In genomic region chr19:42153606-42154405, GRCh38 we compare ENCODE assay signal across 16 cellular contexts. TPM values are rescaled to one million over a fixed set of nuclear protein-coding genes. Genes with fewer than 3 reads are reported as not detected.
DNase-seq lines count a peak whose midpoint lies in the region; ATAC-seq and TF ChIP-seq lines count a peak whose summit lies in the region.
"Had no signal": no experiment of that assay in that cellular context is flagged by ENCODE, and none has a peak within 500 bp of the region (broad histone marks: within the 10 kb centered on the region; RNA-seq: fewer than 3 reads in every experiment).

No MANE protein-coding gene starts in this region.

- peak overlapping the region; percentile 94 for H3K27ac Mint-ChIP-seq in glutamatergic neuron (ENCODE audit: unreplicated experiment)
- H3K27ac Mint-ChIP-seq: stimulated activated naive CD8-positive, alpha-beta T cell treated with anti-CD3 and anti-CD28 coated beads, Interleukin-15, Interleukin-2, amounts not matched to agents 100 ng/mL and 50 ng/mL, for 24 hours; type B pancreatic cell had no signal

- no peaks in the 10 kb centered on the region; a peak in 1 of 22 replicates for H3K27me3 ChIP-seq in BLaER1 treated with 17β-estradiol and CSF1 and Interleukin-3, amounts not matched to agents 10 nM and 100 nM
- H3K27me3 ChIP-seq in dorsolateral prefrontal cortex: peaks cover 0 to 25% (median 0%) of the 10 kb centered on the region in 45 donors

- H3K9ac ChIP-seq in BLaER1 treated with 17β-estradiol and CSF1 and Interleukin-3, amounts not matched to agents 10 nM and 100 nM: no peak overlapping the region

- intact Hi-C loops in dorsolateral prefrontal cortex (cut with DNase I): no loop called here

- no peaks in the 10 kb centered on the region for H3K36me3 ChIP-seq in BLaER1 treated with 17β-estradiol and CSF1 and Interleukin-3, amounts not matched to agents 10 nM and 100 nM
- H3K36me3 ChIP-seq: spleen had no signal

- peaks cover 0 to 21% (median 0%) of the 10 kb centered on the region in 11 experiments; a peak in 5 of 22 replicates for H4K20me1 ChIP-seq in BLaER1 treated with 17β-estradiol and CSF1 and Interleukin-3, amounts not matched to agents 10 nM and 100 nM

- H3K4me3 Mint-ChIP-seq in glutamatergic neuron (ENCODE audit: unreplicated experiment): peak overlapping the region; percentile 92
- H3K4me3 Mint-ChIP-seq: stimulated activated naive CD8-positive, alpha-beta T cell treated with anti-CD3 and anti-CD28 coated beads, Interleukin-15, Interleukin-2, amounts not matched to agents 100 ng/mL and 50 ng/mL, for 24 hours; type B pancreatic cell had no signal

- H3K4me1 ChIP-seq in BLaER1 treated with 17β-estradiol and CSF1 and Interleukin-3, amounts not matched to agents 10 nM and 100 nM: peaks cover 19 to 26% (median 21%) of the 10 kb centered on the region in 10 experiments

- no peak overlapping the region for H3K27ac ChIP-seq in BLaER1 treated with 17β-estradiol and CSF1 and Interleukin-3, amounts not matched to agents 10 nM and 100 nM
- H3K27ac ChIP-seq in dorsolateral prefrontal cortex: no peak overlapping the region
- H3K27ac ChIP-seq: foreskin keratinocyte, PC-9 had no signal

- H3K4me2 ChIP-seq in BLaER1 treated with 17β-estradiol and CSF1 and Interleukin-3, amounts not matched to agents 10 nM and 100 nM: peak overlapping the region; percentile 69 to 84 (median 78); a peak in 18 of 22 replicates
- H3K4me2 ChIP-seq: PC-9 had no signal

- no peaks in the 10 kb centered on the region for H3K9me3 ChIP-seq in BLaER1 treated with 17β-estradiol and CSF1 and Interleukin-3, amounts not matched to agents 10 nM and 100 nM (replicated peaks in 1 of 11)
- H3K9me3 ChIP-seq: mucosa of descending colon, spleen had no signal

- POLR2A ChIA-PET in HEK293T (lab: Yijun Ruan, JAX): interaction anchor here (0.7 kb wide), 1 partner anchor 9 kb away, joined by 3 read pairs; no protein-coding TSS in a partner anchor

- CTCF ChIA-PET in HEK293T (lab: Yijun Ruan, JAX): no interaction called here

- peak; percentile 15 for DNase-seq in COLO668 (lab: John Stamatoyannopoulos, UW; ENCODE audit: unreplicated experiment)
- peak; percentile 25 for DNase-seq in NCI-H69 (lab: John Stamatoyannopoulos, UW)
- DNase-seq in glutamatergic neuron: no peak
- no peak for DNase-seq in HEK293T (ENCODE audit: extremely low spot score)
- DNase-seq in dorsolateral prefrontal cortex: no peak
- DNase-seq: activated naive CD4-positive, alpha-beta T cell treated with Interleukin-2 at 50 U/mL for 16 hours; foreskin keratinocyte; left cardiac atrium; mucosa of descending colon; NCI-H446 treated with DMSO at 0.1 percent for 48 hours; PC-9; spleen had no signal

- no peak for ATAC-seq in GM21737 (IDR thresholded peaks at IDR 0.05; ENCODE audit: unreplicated experiment)
- ATAC-seq: foreskin keratinocyte, left cardiac atrium had no signal

- peaks cover 35% of the 10 kb centered on the region for H3K27me3 Mint-ChIP-seq in glutamatergic neuron (ENCODE audit: unreplicated experiment)
- H3K27me3 Mint-ChIP-seq: stimulated activated naive CD8-positive, alpha-beta T cell treated with anti-CD3 and anti-CD28 coated beads, Interleukin-15, Interleukin-2, amounts not matched to agents 100 ng/mL and 50 ng/mL, for 24 hours had no signal

- peaks cover 35% of the 10 kb centered on the region for H3K9me3 Mint-ChIP-seq in glutamatergic neuron (ENCODE audit: unreplicated experiment)
- H3K9me3 Mint-ChIP-seq: stimulated activated naive CD8-positive, alpha-beta T cell treated with anti-CD3 and anti-CD28 coated beads, Interleukin-15, Interleukin-2, amounts not matched to agents 100 ng/mL and 50 ng/mL, for 24 hours; type B pancreatic cell had no signal

- TF ChIP-seq CTCF in glutamatergic neuron (IDR thresholded peaks at IDR 0.05; ENCODE audit: partially characterized antibody, unreplicated experiment): no peak
- TF ChIP-seq CTCF in dorsolateral prefrontal cortex (IDR thresholded peaks at IDR 0.05 in 54 of 56, conservative IDR thresholded peaks at IDR 0.05 in 2 of 56; ENCODE audit: low read depth in 1 of 56, partially characterized antibody in 56 of 56): no peak

- H3K4me3 ChIP-seq in BLaER1 treated with 17β-estradiol and CSF1 and Interleukin-3, amounts not matched to agents 10 nM and 100 nM: no peak overlapping the region
- H3K4me3 ChIP-seq in dorsolateral prefrontal cortex: no peak overlapping the region
- H3K4me3 ChIP-seq: mucosa of descending colon, PC-9 had no signal

- H3K4me1 Mint-ChIP-seq in glutamatergic neuron (ENCODE audit: low read depth, unreplicated experiment): peaks cover 62% of the 10 kb centered on the region

- H3K36me3 Mint-ChIP-seq in glutamatergic neuron (ENCODE audit: unreplicated experiment): no peaks in the 10 kb centered on the region
- H3K36me3 Mint-ChIP-seq: type B pancreatic cell had no signal

TF ChIP-seq in HEK293T, 16 proteins besides CTCF, POLR2A, EP300 and RAD21:
- no peak for TF ChIP-seq HDGF (IDR thresholded peaks at IDR 0.05; ENCODE audit: borderline replicate concordance)
- no peak for TF ChIP-seq SUZ12 (IDR thresholded peaks at IDR 0.05)
- TF ChIP-seq ZNF384 (IDR thresholded peaks at IDR 0.05): no peak
- no peak for TF ChIP-seq CTBP1 (IDR thresholded peaks at IDR 0.05; ENCODE audit: borderline replicate concordance)
- TF ChIP-seq PKNOX1 (IDR thresholded peaks at IDR 0.05): no peak
- TF ChIP-seq LEF1 (IDR thresholded peaks at IDR 0.05; ENCODE audit: borderline replicate concordance): no peak
- no peak for TF ChIP-seq FOXM1 (IDR thresholded peaks at IDR 0.05; ENCODE audit: borderline replicate concordance)
- TF ChIP-seq BHLHE40 (IDR thresholded peaks at IDR 0.05; ENCODE audit: borderline replicate concordance): no peak
- no peak for TF ChIP-seq FOXA1 (IDR thresholded peaks at IDR 0.05)
- TF ChIP-seq FOXK2 (IDR thresholded peaks at IDR 0.05): no peak
- no peak for TF ChIP-seq TARDBP (IDR thresholded peaks at IDR 0.05)
- TF ChIP-seq ELF4 (IDR thresholded peaks at IDR 0.05): no peak
- TF ChIP-seq ARNT (IDR thresholded peaks at IDR 0.05): no peak
- no peak for TF ChIP-seq NFRKB (IDR thresholded peaks at IDR 0.05)
- no peak for TF ChIP-seq SP1 (IDR thresholded peaks at IDR 0.05)
- TF ChIP-seq L3MBTL2 (conservative IDR thresholded peaks at IDR 0.05): no peak
TF ChIP-seq in HEK293T: peak in this region for 0.

RNA-seq across cellular contexts. Expression of gene POU2F2, which starts 21.6 kb away (rescaled TPM):
- total RNA-seq in glutamatergic neuron (ENCODE audit: unreplicated experiment): 53.4 TPM
- total RNA-seq in dorsolateral prefrontal cortex: 10 to 100 TPM in 65 of 120 experiments, 1 to 10 TPM in 55; 4.7 to 20.8 (median 10.2) TPM

Comparison
In these comparisons a context has a peak if more than half of its experiments do, and no peak if none do; other contexts are left out.
1. DNase-seq: peak in COLO668 (single experiment) and NCI-H69 (single experiment); none in glutamatergic neuron (single experiment), HEK293T (single experiment) and dorsolateral prefrontal cortex (0 of 10).